ENCODE assay signal across 9 cellular contexts in the genomic region with DNA sequence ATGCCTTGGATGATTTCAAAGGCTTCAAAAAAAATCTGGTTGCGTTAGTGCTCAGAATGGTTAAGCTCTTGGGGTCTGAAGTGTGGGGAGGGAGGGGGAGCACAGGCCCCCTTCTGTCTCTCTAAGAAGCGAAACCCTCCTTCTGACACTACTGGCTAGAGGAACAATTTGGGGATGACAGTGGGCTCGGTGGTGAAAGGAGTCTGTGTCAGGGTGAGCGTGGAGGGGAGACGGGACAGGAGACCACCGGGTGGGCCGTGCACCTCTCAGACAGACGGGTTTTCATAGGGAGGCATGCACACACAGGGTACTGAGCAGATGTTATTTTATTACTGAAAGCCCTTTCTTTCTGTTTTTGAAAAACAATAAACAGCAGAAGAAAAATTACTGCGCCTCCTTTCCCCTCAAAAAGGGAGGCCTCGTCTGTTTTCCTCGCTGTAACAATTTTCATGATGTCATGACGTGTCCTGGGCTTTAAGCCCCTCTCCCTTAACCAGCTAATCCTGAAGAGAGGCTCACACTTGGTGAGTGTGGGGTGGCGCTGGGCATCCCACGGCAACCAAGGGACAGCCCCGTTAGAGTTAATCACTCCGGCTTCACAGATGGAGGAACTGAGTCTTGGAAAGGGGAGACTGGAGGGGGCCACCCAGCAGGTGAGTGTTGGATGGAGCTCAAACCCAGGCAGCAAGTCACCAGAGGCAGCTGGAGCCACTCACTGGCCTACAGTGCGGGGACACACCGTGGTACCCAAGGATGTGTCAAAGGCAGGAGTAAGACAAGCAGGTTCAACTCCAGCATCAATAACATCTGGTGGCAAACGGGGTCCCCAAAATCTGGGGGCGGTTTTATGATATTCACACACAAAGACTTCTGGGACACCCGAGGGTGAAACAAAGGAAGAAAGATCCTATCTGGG. TPM values are rescaled to one million over a fixed set of nuclear protein-coding genes. Genes with fewer than 3 reads are reported as not detected.
DNase-seq lines count a peak whose midpoint lies in the region; ATAC-seq and TF ChIP-seq lines count a peak whose summit lies in the region.
"Had no signal": no experiment of that assay in that cellular context is flagged by ENCODE, and none has a peak within 500 bp of the region (broad histone marks: within the 10 kb centered on the region; RNA-seq: fewer than 3 reads in every experiment).

No MANE protein-coding gene starts in this region.

- POLR2A ChIA-PET in T-cell (lab: Charles Lee): interaction anchor here in 1 of 2 donors (0.6 to 0.9 kb wide), 5 partner anchors 45 to 948 kb away, joined by 3 to 10 read pairs (median 4); no protein-coding TSS in a partner anchor

- H3K27ac Mint-ChIP-seq in T-cell: peak overlapping the region; percentile 9 to 45

- TF ChIP-seq CTCF in right atrium auricular region (IDR thresholded peaks at IDR 0.05): no peak

- peak overlapping the region; percentile 80 for H3K27ac ChIP-seq in layer of hippocampus (ENCODE audit: low read depth, low read length)
- peak overlapping the region in 1 of 2 donors; percentile 47 for H3K27ac ChIP-seq in right atrium auricular region

- peak overlapping the region; percentile 19; the same call in 1 of the 2 replicates for H3K9ac ChIP-seq in ES-I3 (ENCODE audit: low read depth, low read length)

- CTCF ChIA-PET in T-cell (lab: Charles Lee): interaction anchor here in 1 of 2 donors (0.6 to 1.0 kb wide), 3 partner anchors 209 to 754 kb away, joined by 3 to 8 read pairs (median 4); no protein-coding TSS in a partner anchor

- no peak for DNase-seq in T-cell
- no peak for DNase-seq in stimulated activated CD4-positive, alpha-beta T cell treated with anti-CD3 and anti-CD28 coated beads, Interleukin-4, amount 100 ng/mL, for 4 hours
- no peak for DNase-seq in erythroblast (lab: John Stamatoyannopoulos, UW)
- DNase-seq in right atrium auricular region (ENCODE audit: low spot score): no peak

- H3K27me3 ChIP-seq in layer of hippocampus (ENCODE audit: control insufficient read depth, insufficient read depth, low read length) (no peaks in the 10 kb centered on the region), right atrium auricular region (no peaks in the 10 kb centered on the region)

- H3K4me1 ChIP-seq in ES-I3 (ENCODE audit: insufficient read depth, low read length) (peaks cover 15% of the 10 kb centered on the region), right atrium auricular region (peaks cover 0 to 17% of the 10 kb centered on the region in 2 donors)

- H3K36me3 Mint-ChIP-seq in T-cell: peaks cover 34% of the 10 kb centered on the region

- H3K4me3 Mint-ChIP-seq in T-cell: peak overlapping the region; percentile 55 to 72 (median 63)

- no peak for TF ChIP-seq POLR2A in erythroblast (IDR thresholded peaks at IDR 0.05; ENCODE audit: low read length)

- H3K36me3 ChIP-seq in ES-I3 (ENCODE audit: insufficient read depth, low read length): peaks cover 3% of the 10 kb centered on the region; the same call in 1 of the 2 replicates
- peaks cover 30% of the 10 kb centered on the region for H3K36me3 ChIP-seq in right atrium auricular region

- no peaks in the 10 kb centered on the region for H3K9me3 Mint-ChIP-seq in T-cell

- peak; percentile 14 for ATAC-seq in GM21576 (IDR thresholded peaks at IDR 0.05; ENCODE audit: unreplicated experiment)
- peak in 1 of 4 experiments; percentile 3 for ATAC-seq in T-cell (replicated peaks in 1 of 4)
- ATAC-seq in HG03565 (IDR thresholded peaks at IDR 0.05; ENCODE audit: unreplicated experiment): no peak

- H3K4me3 ChIP-seq in right atrium auricular region: peak overlapping the region in 1 of 2 donors; percentile 37
- H3K4me3 ChIP-seq: lung had no signal

- H3K27me3 Mint-ChIP-seq in T-cell: peaks cover 1 to 4% of the 10 kb centered on the region in 2 donors

- no peaks in the 10 kb centered on the region for H3K9me3 ChIP-seq in ES-I3 (ENCODE audit: control insufficient read depth, insufficient read depth, low read length)
- H3K9me3 ChIP-seq in right atrium auricular region: no peaks in the 10 kb centered on the region

- peaks cover 34 to 41% (median 36%) of the 10 kb centered on the region in 3 donors for H3K4me1 Mint-ChIP-seq in T-cell

RNA-seq across cellular contexts. Expression of a gene that starts 53.4 kb away (rescaled TPM):
- 10 to 100 TPM; 23.4 to 35.5 (median 29.2) TPM for total RNA-seq in T-cell
- 1 to 10 TPM; 5.4 to 6.3 TPM for total RNA-seq in right atrium auricular region
